ENCODE assay signal across 8 cellular contexts in the genomic region with DNA sequence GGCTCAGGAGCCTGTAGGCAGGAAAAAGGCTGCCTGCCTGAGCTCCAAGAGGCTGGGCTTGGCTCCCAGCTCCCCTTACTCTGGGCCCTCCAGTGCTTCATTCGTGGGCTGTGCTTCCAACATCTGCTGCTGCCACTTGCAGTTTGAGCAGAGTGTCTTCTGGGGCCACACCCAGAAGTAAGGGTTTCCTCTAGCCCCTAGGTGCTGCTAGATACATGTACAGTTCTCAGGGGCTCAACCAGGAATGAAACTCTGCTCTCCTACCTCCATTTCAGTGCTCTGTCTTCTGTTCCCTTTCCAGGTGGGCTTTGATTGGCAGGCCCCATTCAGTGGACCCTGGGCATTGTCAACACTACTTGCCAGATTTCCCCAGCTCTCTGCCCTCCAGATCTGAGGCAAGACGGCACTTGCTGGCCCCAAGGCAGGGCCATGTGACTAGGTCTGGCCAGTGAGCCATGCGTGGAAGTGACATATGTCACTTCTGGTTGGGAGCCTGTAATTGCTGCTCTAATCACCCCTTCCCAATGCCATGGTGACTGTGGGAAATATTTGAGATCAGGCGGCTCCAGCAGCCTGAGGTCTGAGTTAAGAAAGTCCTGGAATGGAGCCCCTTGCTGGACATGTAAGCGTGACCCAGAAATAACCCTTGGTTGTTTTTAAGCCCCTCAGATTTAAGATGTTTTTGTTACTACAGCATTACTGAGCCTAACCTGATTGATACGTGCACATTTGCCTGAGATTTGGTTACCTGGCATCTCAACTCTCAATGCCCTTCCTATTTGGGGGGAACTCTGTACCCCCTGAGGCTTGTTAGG. TPM values are rescaled to one million over a fixed set of nuclear protein-coding genes. Genes with fewer than 3 reads are reported as not detected.
DNase-seq lines count a peak whose midpoint lies in the region; ATAC-seq and TF ChIP-seq lines count a peak whose summit lies in the region.

No MANE protein-coding gene starts in this region.

- TF ChIP-seq CTCF in GM13976 (IDR thresholded peaks at IDR 0.05; ENCODE audit: borderline replicate concordance, control extremely low read depth, extremely low read depth, insufficient read depth, missing control alignments) (peak; percentile 50), SK-N-SH (IDR thresholded peaks at IDR 0.05) (no peak), mucosa of descending colon (IDR thresholded peaks at IDR 0.05) (no peak)

- no peak overlapping the region for H3K4me3 ChIP-seq in SK-N-SH (ENCODE audit: low read depth in 2 of 2, low read length in 1 of 2)
- H3K4me3 ChIP-seq in mucosa of descending colon: no peak overlapping the region
- no peak overlapping the region for H3K4me3 ChIP-seq in effector memory CD4-positive, alpha-beta T cell (ENCODE audit: insufficient read depth, low read depth, low read length, poor library complexity, severe bottlenecking)

- peaks cover 0 to 12% of the 10 kb centered on the region in 2 experiments; a peak in 1 of 4 replicates for H3K4me1 ChIP-seq in SK-N-SH (ENCODE audit: control insufficient read depth in 1 of 2, insufficient read depth in 2 of 2, low read depth in 1 of 2, low read length in 1 of 2)
- H3K4me1 ChIP-seq in mucosa of descending colon (ENCODE audit: low read depth): no peaks in the 10 kb centered on the region
- H3K4me1 ChIP-seq in effector memory CD4-positive, alpha-beta T cell (ENCODE audit: control insufficient read depth, insufficient read depth, low read length, poor library complexity, severe bottlenecking): no peaks in the 10 kb centered on the region

- H3F3A ChIP-seq in SK-N-SH (replicated peaks; ENCODE audit: insufficient read depth): no peaks in the 10 kb centered on the region

- in situ Hi-C loops in GM13976 (cut with MboI; ENCODE audit: low sequenced_read_pairs, unreplicated experiment): no loop called here

- no peak overlapping the region for H3K9ac ChIP-seq in SK-N-SH

- CTCF ChIA-PET in SK-N-SH (lab: Yijun Ruan, JAX): interaction anchor here (6.1 to 14.1 kb wide), 2 partner anchors 299 to 346 kb away, joined by 23 to 162 read pairs; no protein-coding TSS in a partner anchor

- WGBS in SK-N-SH (ENCODE audit: low lambda C conversion rate): 77% methylated on average over 5 of the region's 6 CpGs

- POLR2A ChIA-PET in SK-N-SH (lab: Yijun Ruan, JAX): no interaction called here
- POLR2A ChIA-PET in naive thymus-derived CD8-positive, alpha-beta T cell (lab: Charles Lee): interaction anchor here (0.5 kb wide), 1 partner anchor 10 kb away, joined by 3 read pairs; no protein-coding TSS in a partner anchor

- H3K4me1 Mint-ChIP-seq in naive thymus-derived CD8-positive, alpha-beta T cell: peaks cover 0 to 5% (median 0%) of the 10 kb centered on the region in 4 donors

- H3K36me3 ChIP-seq in SK-N-SH (replicated peaks in 1 of 2; ENCODE audit: control insufficient read depth in 1 of 2, insufficient read depth in 2 of 2, low read length in 1 of 2): no peaks in the 10 kb centered on the region
- no peaks in the 10 kb centered on the region for H3K36me3 ChIP-seq in mucosa of descending colon (ENCODE audit: low read depth)
- H3K36me3 ChIP-seq in effector memory CD4-positive, alpha-beta T cell (ENCODE audit: control insufficient read depth, insufficient read depth, low read length): no peaks in the 10 kb centered on the region

- ATAC-seq in HG02678 (IDR thresholded peaks at IDR 0.05; ENCODE audit: unreplicated experiment) (peak; percentile 62), mucosa of descending colon (peak; percentile 16), HG03039 (IDR thresholded peaks at IDR 0.05; ENCODE audit: unreplicated experiment) (no peak), GM18520 (IDR thresholded peaks at IDR 0.05; ENCODE audit: unreplicated experiment) (no peak)
- ATAC-seq in naive thymus-derived CD8-positive, alpha-beta T cell: no peak

- no peaks in the 10 kb centered on the region for H3K36me3 Mint-ChIP-seq in naive thymus-derived CD8-positive, alpha-beta T cell

- no peak overlapping the region for H3K27ac ChIP-seq in SK-N-SH (ENCODE audit: low read depth in 2 of 2, low read length in 1 of 2)
- no peak overlapping the region for H3K27ac ChIP-seq in effector memory CD4-positive, alpha-beta T cell (ENCODE audit: insufficient read depth, low read length, poor library complexity, severe bottlenecking)

- intact Hi-C loops in mucosa of descending colon (cut with DNase I, micrococcal nuclease): no loop called here

- H3K27me3 Mint-ChIP-seq in naive thymus-derived CD8-positive, alpha-beta T cell: peaks cover 0 to 10% (median 3%) of the 10 kb centered on the region in 5 donors

- H3K4me2 ChIP-seq in SK-N-SH: no peak overlapping the region

- DNase-seq in GM13976 (ENCODE audit: low spot score): peak; percentile 49
- no peak for DNase-seq in SK-N-SH
- no peak for DNase-seq in mucosa of descending colon
- DNase-seq in naive thymus-derived CD8-positive, alpha-beta T cell: no peak
- DNase-seq in effector memory CD4-positive, alpha-beta T cell: no peak

- no peaks in the 10 kb centered on the region for H3K79me2 ChIP-seq in SK-N-SH (ENCODE audit: insufficient read depth)

- H3K27ac Mint-ChIP-seq in naive thymus-derived CD8-positive, alpha-beta T cell: no peak overlapping the region

- H3K9me2 ChIP-seq in SK-N-SH: no peaks in the 10 kb centered on the region

- no peak for TF ChIP-seq EP300 in SK-N-SH (IDR thresholded peaks at IDR 0.05; ENCODE audit: borderline replicate concordance in 1 of 2, low read depth in 1 of 2, low read length in 1 of 2)

- peak; percentile 31; the same call in 1 of the 2 replicates for TF ChIP-seq RAD21 in SK-N-SH (IDR thresholded peaks at IDR 0.05; ENCODE audit: low read length)

- no peak overlapping the region for H3K4me3 Mint-ChIP-seq in naive thymus-derived CD8-positive, alpha-beta T cell

- H3K27me3 ChIP-seq in SK-N-SH (ENCODE audit: insufficient read depth): no peaks in the 10 kb centered on the region
- H3K27me3 ChIP-seq in effector memory CD4-positive, alpha-beta T cell (replicated peaks; ENCODE audit: control insufficient read depth, insufficient read depth, low read length, poor library complexity, severe bottlenecking): no peaks in the 10 kb centered on the region

- H4K20me1 ChIP-seq in SK-N-SH (ENCODE audit: insufficient read depth): no peaks in the 10 kb centered on the region

- no peaks in the 10 kb centered on the region for H3K9me3 Mint-ChIP-seq in naive thymus-derived CD8-positive, alpha-beta T cell

- no peak overlapping the region for H2AFZ ChIP-seq in SK-N-SH (ENCODE audit: low read depth)

- H3K9me3 ChIP-seq in SK-N-SH (no peaks in the 10 kb centered on the region), mucosa of descending colon (no peaks in the 10 kb centered on the region)
- no peaks in the 10 kb centered on the region for H3K9me3 ChIP-seq in effector memory CD4-positive, alpha-beta T cell (ENCODE audit: control insufficient read depth, low read length)

TF ChIP-seq in SK-N-SH, 30 proteins besides CTCF, POLR2A, EP300 and RAD21:
- TF ChIP-seq SMC3 (IDR thresholded peaks at IDR 0.05; ENCODE audit: low read depth, low read length): no peak

RNA-seq across cellular contexts. Expression of gene BOD1, which starts 9.4 kb away (rescaled TPM):
- 45.3 and 52.2 TPM in 2 replicates for polyA plus RNA-seq in SK-N-SH (2012; rRNA removed)
- 56.6 and 57.4 TPM in 2 replicates for polyA plus RNA-seq in SK-N-SH (2012; cell fraction: cytosol; rRNA removed)
- 47.5 and 68.0 TPM in 2 replicates for polyA plus RNA-seq in SK-N-SH (2012; cell fraction: nucleus; rRNA removed)
- total RNA-seq in mucosa of descending colon: 10 to 100 TPM; 22.1 to 38.3 (median 25.9) TPM
- 10 to 100 TPM; 34.6 to 39.4 TPM for total RNA-seq in naive thymus-derived CD8-positive, alpha-beta T cell
- 10 to 100 TPM; 12.6 to 18.7 (median 13.0) TPM for polyA plus RNA-seq in naive thymus-derived CD8-positive, alpha-beta T cell

Comparison
In these comparisons a context has a peak if more than half of its experiments do, and no peak if none do; other contexts are left out.
1. ATAC-seq: peak in HG02678 (single experiment) and mucosa of descending colon (single experiment); none in HG03039 (single experiment), naive thymus-derived CD8-positive, alpha-beta T cell (0 of 2) and GM18520 (single experiment).